Comparison of ENCODE assay signal across 1 cellular context in the genomic region with DNA sequence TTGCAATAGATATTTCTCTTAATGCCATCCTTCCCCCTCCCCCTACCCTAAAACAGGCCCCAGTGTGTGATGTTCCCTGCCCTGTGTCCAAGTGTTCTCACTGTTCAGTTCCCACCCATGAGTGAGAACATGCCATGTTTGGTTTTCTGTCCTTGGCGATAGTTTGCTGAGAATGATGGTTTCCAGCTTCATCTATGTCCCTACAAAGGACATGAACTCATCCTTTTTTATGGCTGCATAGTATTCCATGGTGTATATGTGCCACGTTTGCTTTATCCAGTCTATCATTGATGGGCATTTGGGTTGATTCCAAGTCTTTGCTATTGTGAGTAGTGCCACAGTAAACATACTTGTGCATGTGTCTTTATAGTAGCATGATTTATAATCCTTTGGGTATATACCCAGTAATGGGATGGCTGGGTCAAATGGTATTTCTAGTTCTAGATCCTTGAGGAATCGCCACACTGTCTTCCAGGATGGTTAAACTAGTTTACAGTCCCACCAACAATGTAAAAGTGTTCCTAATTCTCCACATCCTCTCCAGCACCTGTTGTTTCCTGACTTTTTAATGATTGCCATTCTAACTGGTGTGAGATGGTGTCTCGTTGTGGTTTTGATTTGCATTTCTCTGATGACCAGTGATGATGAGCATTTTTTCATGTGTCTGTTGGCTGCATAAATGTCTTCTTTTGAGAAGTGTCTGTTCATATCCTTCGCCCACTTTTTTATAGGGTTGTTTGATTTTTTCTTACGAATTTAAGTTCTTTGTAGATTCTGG.
TF ChIP-seq lines count a peak whose summit lies in the region.

No MANE protein-coding gene starts in this region.

TF ChIP-seq in K562, 482 proteins besides CTCF, POLR2A, EP300 and RAD21:
- TF ChIP-seq SMARCA5 (IDR thresholded peaks at IDR 0.05) (0 out of 2 replicates have a peak, but pooled peaks have one; percentile 35), ZNF146 (CRISPR knock-in tag; IDR thresholded peaks at IDR 0.05; ENCODE audit: unreplicated experiment) (peak; percentile 92), KDM1A (IDR thresholded peaks at IDR 0.05) (peak; percentile 23 to 53; a peak in 2 of 4 replicates), RBM25 (IDR thresholded peaks at IDR 0.05; ENCODE audit: low read depth, low read length, severe bottlenecking) (peak; percentile 22), HDAC2 (IDR thresholded peaks at IDR 0.05) (0 out of 2 replicates have a peak, but pooled peaks have one; percentile 33), BCOR (IDR thresholded peaks at IDR 0.05) (peak; percentile 75)
